1 cellular context compared by ENCODE assay signal in the genomic region with DNA sequence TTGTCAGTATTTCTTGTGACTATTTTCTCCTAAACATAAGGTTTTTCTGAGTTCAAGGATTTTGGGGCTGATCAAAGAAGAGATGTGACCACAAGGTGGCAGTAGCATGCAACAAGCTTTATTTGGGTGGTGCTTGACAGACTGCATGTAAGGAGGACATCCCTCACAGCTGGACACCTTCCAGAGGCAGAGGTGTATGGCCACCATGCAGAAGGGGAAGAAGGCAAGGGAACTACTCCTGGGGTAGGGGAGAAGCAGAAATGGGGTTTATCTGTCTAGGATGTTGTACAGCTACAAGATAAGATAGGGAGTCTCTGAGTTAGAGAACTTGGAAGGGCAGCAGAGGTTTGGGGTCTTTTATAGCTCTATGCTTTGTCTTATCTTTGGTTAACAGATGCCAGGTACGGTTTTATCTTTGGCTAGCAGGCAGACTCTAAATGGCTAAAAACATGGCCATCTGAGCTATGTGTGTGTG.
A peak's percentile ranks its signal among the peaks of the same experiment; 100 is the strongest.
TF ChIP-seq lines count a peak whose summit lies in the region.

No MANE protein-coding gene starts in this region.

TF ChIP-seq in K562, 482 proteins besides CTCF, POLR2A, EP300 and RAD21 (continued from another document and continues in another):
- TF ChIP-seq, protein P1, sequence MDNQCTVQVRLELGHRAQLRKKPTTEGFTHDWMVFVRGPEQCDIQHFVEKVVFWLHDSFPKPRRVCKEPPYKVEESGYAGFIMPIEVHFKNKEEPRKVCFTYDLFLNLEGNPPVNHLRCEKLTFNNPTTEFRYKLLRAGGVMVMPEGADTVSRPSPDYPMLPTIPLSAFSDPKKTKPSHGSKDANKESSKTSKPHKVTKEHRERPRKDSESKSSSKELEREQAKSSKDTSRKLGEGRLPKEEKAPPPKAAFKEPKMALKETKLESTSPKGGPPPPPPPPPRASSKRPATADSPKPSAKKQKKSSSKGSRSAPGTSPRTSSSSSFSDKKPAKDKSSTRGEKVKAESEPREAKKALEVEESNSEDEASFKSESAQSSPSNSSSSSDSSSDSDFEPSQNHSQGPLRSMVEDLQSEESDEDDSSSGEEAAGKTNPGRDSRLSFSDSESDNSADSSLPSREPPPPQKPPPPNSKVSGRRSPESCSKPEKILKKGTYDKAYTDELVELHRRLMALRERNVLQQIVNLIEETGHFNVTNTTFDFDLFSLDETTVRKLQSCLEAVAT (IDR thresholded peaks at IDR 0.05) = peak; percentile 77 to 82; a peak in 2 of 4 replicates
- TF ChIP-seq, protein P2, sequence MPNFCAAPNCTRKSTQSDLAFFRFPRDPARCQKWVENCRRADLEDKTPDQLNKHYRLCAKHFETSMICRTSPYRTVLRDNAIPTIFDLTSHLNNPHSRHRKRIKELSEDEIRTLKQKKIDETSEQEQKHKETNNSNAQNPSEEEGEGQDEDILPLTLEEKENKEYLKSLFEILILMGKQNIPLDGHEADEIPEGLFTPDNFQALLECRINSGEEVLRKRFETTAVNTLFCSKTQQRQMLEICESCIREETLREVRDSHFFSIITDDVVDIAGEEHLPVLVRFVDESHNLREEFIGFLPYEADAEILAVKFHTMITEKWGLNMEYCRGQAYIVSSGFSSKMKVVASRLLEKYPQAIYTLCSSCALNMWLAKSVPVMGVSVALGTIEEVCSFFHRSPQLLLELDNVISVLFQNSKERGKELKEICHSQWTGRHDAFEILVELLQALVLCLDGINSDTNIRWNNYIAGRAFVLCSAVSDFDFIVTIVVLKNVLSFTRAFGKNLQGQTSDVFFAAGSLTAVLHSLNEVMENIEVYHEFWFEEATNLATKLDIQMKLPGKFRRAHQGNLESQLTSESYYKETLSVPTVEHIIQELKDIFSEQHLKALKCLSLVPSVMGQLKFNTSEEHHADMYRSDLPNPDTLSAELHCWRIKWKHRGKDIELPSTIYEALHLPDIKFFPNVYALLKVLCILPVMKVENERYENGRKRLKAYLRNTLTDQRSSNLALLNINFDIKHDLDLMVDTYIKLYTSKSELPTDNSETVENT (CRISPR knock-in tag; IDR thresholded peaks at IDR 0.05) = no peak
- TF ChIP-seq ZNF551 (CRISPR knock-in tag; IDR thresholded peaks at IDR 0.05) (no peak), JUN (IDR thresholded peaks at IDR 0.05; ENCODE audit: borderline replicate concordance, low read depth, low read length) (no peak), JUN (CRISPR knock-in tag; IDR thresholded peaks at IDR 0.05; ENCODE audit: borderline replicate concordance) (no peak), XRCC5 (IDR thresholded peaks at IDR 0.05; ENCODE audit: low read depth, low read length) (peak; percentile 39; the same call in 1 of the 2 replicates), SRSF3 (IDR thresholded peaks at IDR 0.05; ENCODE audit: insufficient read depth, low read length) (no peak), SP2 (IDR thresholded peaks at IDR 0.05; ENCODE audit: extremely low read depth, low read depth, low read length, poor library complexity, severe bottlenecking) (no peak), EGR1 (conservative IDR thresholded peaks at IDR 0.05) (no peak), FOXJ2 (tag; IDR thresholded peaks at IDR 0.05) (peak; percentile 71; the same call in 1 of the 2 replicates), SMC3 (conservative IDR thresholded peaks at IDR 0.05; ENCODE audit: insufficient read depth, low read depth, low read length) (peak; percentile 77), ILK (tag; IDR thresholded peaks at IDR 0.05; ENCODE audit: borderline replicate concordance, low read depth) (no peak), CREBBP (IDR thresholded peaks at IDR 0.05; ENCODE audit: low read depth, low read length) (no peak), SMARCB1 (IDR thresholded peaks at IDR 0.05; ENCODE audit: insufficient read length, low read depth) (no peak), HLTF (IDR thresholded peaks at IDR 0.05) (peak; percentile 96), ZNF766 (CRISPR knock-in tag; conservative IDR thresholded peaks at IDR 0.05) (peak; percentile 98), GABPB1 (CRISPR knock-in tag; IDR thresholded peaks at IDR 0.05) (no peak; the same call in 1 of the 2 replicates), NCOA4 (IDR thresholded peaks at IDR 0.05; ENCODE audit: partially characterized antibody) (peak; percentile 95), MTA1 (IDR thresholded peaks at IDR 0.05; ENCODE audit: borderline replicate concordance) (peak; percentile 96), BCOR (IDR thresholded peaks at IDR 0.05) (peak; percentile 92), SMAD1 (IDR thresholded peaks at IDR 0.05; ENCODE audit: low read depth, low read length, partially characterized antibody) (peak; percentile 28), BRD9 (IDR thresholded peaks at IDR 0.05; ENCODE audit: low read depth, partially characterized antibody) (peak; percentile 76), WHSC1 (IDR thresholded peaks at IDR 0.05; ENCODE audit: low read length) (no peak), ZNF212 (CRISPR knock-in tag; IDR thresholded peaks at IDR 0.05) (no peak), ZC3H11A (IDR thresholded peaks at IDR 0.05; ENCODE audit: low read depth, low read length) (no peak), PPARD (CRISPR knock-in tag; IDR thresholded peaks at IDR 0.05) (no peak), THRAP3 (IDR thresholded peaks at IDR 0.05; ENCODE audit: borderline replicate concordance) (peak; percentile 27; the same call in 1 of the 2 replicates), TCF7L2 (IDR thresholded peaks at IDR 0.05; ENCODE audit: low read depth, low read length) (no peak), ZNF24 (IDR thresholded peaks at IDR 0.05) (peak; percentile 57; the same call in 1 of the 2 replicates), HDGF (IDR thresholded peaks at IDR 0.05) (no peak), SAFB (IDR thresholded peaks at IDR 0.05; ENCODE audit: borderline replicate concordance, low read depth, low read length) (no peak), POLR2G (IDR thresholded peaks at IDR 0.05; ENCODE audit: low read depth, low read length) (no peak), NR4A1 (CRISPR knock-in tag; IDR thresholded peaks at IDR 0.05) (no peak), NR4A1 (tag; IDR thresholded peaks at IDR 0.05) (peak; percentile 86), SREBF1 (IDR thresholded peaks at IDR 0.05; ENCODE audit: borderline replicate concordance, low read depth, low read length) (no peak), NONO (IDR thresholded peaks at IDR 0.05; ENCODE audit: low read depth in 2 of 2, low read length in 1 of 2) (peak in 1 of 2 experiments; percentile 80; a peak in 1 of 4 replicates), ZEB2 (IDR thresholded peaks at IDR 0.05) (peak; percentile 100), ZNF3 (CRISPR knock-in tag; IDR thresholded peaks at IDR 0.05) (no peak), ELF2 (CRISPR knock-in tag; IDR thresholded peaks at IDR 0.05) (no peak), ZNF134 (CRISPR knock-in tag; conservative IDR thresholded peaks at IDR 0.05) (no peak), ETS2 (tag; IDR thresholded peaks at IDR 0.05; ENCODE audit: borderline replicate concordance, poor library complexity, severe bottlenecking) (no peak), ESRRA (IDR thresholded peaks at IDR 0.05; ENCODE audit: borderline replicate concordance, low read depth) (peak; percentile 76), PRMT5 (CRISPR knock-in tag; IDR thresholded peaks at IDR 0.05) (no peak), NFXL1 (CRISPR knock-in tag; IDR thresholded peaks at IDR 0.05) (no peak), BCL6 (CRISPR knock-in tag; IDR thresholded peaks at IDR 0.05) (no peak)
- TF ChIP-seq, protein P3, sequence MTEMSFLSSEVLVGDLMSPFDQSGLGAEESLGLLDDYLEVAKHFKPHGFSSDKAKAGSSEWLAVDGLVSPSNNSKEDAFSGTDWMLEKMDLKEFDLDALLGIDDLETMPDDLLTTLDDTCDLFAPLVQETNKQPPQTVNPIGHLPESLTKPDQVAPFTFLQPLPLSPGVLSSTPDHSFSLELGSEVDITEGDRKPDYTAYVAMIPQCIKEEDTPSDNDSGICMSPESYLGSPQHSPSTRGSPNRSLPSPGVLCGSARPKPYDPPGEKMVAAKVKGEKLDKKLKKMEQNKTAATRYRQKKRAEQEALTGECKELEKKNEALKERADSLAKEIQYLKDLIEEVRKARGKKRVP (CRISPR knock-in tag; IDR thresholded peaks at IDR 0.05) = 0 out of 2 replicates have a peak, but pooled peaks have one; percentile 25
- TF ChIP-seq, protein P4, sequence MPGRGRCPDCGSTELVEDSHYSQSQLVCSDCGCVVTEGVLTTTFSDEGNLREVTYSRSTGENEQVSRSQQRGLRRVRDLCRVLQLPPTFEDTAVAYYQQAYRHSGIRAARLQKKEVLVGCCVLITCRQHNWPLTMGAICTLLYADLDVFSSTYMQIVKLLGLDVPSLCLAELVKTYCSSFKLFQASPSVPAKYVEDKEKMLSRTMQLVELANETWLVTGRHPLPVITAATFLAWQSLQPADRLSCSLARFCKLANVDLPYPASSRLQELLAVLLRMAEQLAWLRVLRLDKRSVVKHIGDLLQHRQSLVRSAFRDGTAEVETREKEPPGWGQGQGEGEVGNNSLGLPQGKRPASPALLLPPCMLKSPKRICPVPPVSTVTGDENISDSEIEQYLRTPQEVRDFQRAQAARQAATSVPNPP (IDR thresholded peaks at IDR 0.05; ENCODE audit: borderline replicate concordance, insufficient read depth, insufficient read length) = no peak
- TF ChIP-seq, protein P5, sequence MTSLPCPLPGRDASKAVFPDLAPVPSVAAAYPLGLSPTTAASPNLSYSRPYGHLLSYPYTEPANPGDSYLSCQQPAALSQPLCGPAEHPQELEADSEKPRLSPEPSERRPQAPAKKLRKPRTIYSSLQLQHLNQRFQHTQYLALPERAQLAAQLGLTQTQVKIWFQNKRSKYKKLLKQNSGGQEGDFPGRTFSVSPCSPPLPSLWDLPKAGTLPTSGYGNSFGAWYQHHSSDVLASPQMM (CRISPR knock-in tag; IDR thresholded peaks at IDR 0.05) = no peak
- TF ChIP-seq, protein P6, sequence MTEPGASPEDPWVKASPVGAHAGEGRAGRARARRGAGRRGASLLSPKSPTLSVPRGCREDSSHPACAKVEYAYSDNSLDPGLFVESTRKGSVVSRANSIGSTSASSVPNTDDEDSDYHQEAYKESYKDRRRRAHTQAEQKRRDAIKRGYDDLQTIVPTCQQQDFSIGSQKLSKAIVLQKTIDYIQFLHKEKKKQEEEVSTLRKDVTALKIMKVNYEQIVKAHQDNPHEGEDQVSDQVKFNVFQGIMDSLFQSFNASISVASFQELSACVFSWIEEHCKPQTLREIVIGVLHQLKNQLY (CRISPR knock-in tag; conservative IDR thresholded peaks at IDR 0.05) = no peak
- TF ChIP-seq, protein P7, sequence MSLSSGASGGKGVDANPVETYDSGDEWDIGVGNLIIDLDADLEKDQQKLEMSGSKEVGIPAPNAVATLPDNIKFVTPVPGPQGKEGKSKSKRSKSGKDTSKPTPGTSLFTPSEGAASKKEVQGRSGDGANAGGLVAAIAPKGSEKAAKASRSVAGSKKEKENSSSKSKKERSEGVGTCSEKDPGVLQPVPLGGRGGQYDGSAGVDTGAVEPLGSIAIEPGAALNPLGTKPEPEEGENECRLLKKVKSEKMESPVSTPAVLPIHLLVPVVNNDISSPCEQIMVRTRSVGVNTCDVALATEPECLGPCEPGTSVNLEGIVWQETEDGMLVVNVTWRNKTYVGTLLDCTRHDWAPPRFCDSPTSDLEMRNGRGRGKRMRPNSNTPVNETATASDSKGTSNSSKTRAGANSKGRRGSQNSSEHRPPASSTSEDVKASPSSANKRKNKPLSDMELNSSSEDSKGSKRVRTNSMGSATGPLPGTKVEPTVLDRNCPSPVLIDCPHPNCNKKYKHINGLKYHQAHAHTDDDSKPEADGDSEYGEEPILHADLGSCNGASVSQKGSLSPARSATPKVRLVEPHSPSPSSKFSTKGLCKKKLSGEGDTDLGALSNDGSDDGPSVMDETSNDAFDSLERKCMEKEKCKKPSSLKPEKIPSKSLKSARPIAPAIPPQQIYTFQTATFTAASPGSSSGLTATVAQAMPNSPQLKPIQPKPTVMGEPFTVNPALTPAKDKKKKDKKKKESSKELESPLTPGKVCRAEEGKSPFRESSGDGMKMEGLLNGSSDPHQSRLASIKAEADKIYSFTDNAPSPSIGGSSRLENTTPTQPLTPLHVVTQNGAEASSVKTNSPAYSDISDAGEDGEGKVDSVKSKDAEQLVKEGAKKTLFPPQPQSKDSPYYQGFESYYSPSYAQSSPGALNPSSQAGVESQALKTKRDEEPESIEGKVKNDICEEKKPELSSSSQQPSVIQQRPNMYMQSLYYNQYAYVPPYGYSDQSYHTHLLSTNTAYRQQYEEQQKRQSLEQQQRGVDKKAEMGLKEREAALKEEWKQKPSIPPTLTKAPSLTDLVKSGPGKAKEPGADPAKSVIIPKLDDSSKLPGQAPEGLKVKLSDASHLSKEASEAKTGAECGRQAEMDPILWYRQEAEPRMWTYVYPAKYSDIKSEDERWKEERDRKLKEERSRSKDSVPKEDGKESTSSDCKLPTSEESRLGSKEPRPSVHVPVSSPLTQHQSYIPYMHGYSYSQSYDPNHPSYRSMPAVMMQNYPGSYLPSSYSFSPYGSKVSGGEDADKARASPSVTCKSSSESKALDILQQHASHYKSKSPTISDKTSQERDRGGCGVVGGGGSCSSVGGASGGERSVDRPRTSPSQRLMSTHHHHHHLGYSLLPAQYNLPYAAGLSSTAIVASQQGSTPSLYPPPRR (CRISPR knock-in tag; IDR thresholded peaks at IDR 0.05; ENCODE audit: borderline replicate concordance) = no peak; the same call in 1 of the 2 replicates
- TF ChIP-seq, protein P8, sequence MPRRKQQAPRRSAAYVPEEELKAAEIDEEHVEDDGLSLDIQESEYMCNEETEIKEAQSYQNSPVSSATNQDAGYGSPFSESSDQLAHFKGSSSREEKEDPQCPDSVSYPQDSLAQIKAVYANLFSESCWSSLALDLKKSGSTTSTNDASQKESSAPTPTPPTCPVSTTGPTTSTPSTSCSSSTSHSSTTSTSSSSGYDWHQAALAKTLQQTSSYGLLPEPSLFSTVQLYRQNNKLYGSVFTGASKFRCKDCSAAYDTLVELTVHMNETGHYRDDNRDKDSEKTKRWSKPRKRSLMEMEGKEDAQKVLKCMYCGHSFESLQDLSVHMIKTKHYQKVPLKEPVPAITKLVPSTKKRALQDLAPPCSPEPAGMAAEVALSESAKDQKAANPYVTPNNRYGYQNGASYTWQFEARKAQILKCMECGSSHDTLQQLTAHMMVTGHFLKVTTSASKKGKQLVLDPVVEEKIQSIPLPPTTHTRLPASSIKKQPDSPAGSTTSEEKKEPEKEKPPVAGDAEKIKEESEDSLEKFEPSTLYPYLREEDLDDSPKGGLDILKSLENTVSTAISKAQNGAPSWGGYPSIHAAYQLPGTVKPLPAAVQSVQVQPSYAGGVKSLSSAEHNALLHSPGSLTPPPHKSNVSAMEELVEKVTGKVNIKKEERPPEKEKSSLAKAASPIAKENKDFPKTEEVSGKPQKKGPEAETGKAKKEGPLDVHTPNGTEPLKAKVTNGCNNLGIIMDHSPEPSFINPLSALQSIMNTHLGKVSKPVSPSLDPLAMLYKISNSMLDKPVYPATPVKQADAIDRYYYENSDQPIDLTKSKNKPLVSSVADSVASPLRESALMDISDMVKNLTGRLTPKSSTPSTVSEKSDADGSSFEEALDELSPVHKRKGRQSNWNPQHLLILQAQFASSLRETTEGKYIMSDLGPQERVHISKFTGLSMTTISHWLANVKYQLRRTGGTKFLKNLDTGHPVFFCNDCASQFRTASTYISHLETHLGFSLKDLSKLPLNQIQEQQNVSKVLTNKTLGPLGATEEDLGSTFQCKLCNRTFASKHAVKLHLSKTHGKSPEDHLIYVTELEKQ (CRISPR knock-in tag; IDR thresholded peaks at IDR 0.05) = no peak
- TF ChIP-seq, protein P9, sequence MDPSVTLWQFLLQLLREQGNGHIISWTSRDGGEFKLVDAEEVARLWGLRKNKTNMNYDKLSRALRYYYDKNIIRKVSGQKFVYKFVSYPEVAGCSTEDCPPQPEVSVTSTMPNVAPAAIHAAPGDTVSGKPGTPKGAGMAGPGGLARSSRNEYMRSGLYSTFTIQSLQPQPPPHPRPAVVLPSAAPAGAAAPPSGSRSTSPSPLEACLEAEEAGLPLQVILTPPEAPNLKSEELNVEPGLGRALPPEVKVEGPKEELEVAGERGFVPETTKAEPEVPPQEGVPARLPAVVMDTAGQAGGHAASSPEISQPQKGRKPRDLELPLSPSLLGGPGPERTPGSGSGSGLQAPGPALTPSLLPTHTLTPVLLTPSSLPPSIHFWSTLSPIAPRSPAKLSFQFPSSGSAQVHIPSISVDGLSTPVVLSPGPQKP (CRISPR knock-in tag; IDR thresholded peaks at IDR 0.05) = no peak
